ENCODE assay signal across 18 cellular contexts in the genomic region with DNA sequence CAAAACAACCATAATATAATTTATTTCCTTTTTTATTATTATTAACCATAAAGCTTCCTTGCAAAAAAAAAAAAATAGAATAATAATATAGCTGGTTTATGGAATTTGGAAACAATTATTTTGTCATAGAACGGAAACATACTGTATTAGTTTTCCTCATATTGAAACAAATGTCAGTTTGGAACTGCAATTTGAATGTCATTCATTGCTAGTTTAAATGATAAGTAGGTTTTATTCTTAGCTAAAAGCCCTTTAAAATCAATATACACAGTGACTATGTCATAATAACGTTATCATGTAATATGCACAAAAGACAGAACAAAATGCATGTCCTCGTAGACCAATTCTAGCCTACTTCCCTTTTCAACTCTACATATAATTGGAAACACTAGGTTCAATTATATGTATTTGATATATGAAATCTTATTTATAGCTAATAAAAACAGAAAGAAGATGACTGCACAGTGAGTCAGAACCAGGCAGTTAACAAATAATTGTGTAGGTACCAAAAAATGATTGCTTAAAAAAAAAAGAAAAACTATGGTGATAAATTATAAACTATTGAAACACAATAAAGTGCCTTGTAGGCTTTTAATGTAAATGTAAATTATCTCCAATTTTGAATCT.
"Had no signal": no experiment of that assay in that cellular context is flagged by ENCODE, and none has a peak within 500 bp of the region (broad histone marks: within the 10 kb centered on the region; RNA-seq: fewer than 3 reads in every experiment).

No MANE protein-coding gene starts in this region.

- H3K27me3 ChIP-seq: adrenal gland had no signal

- DNase-seq: activated CD4-positive, alpha-beta T cell treated with anti-CD3 and anti-CD28 coated beads for 48 hours; activated CD4-positive, alpha-beta T cell treated with anti-CD3 and anti-CD28 coated beads, Interleukin-2, amount 50 U/mL, for 4 hours; activated CD4-positive, CD25-positive, alpha-beta regulatory T cell treated with anti-CD3 and anti-CD28 coated beads, Interleukin-2, amount 50 U/mL, for 72 hours; activated CD8-positive, alpha-beta memory T cell treated with anti-CD3 and anti-CD28 coated beads, Interleukin-2, amount 50 U/mL, for 48 hours; activated CD8-positive, alpha-beta T cell treated with anti-CD3 and anti-CD28 coated beads, Interleukin-2, amount 10 ng/mL, durations not matched to agents 7 days and 5 days; activated naive CD4-positive, alpha-beta T cell treated with anti-CD3 and anti-CD28 coated beads, Interleukin-2, amount 50 U/mL, for 16 hours; activated naive CD8-positive, alpha-beta T cell treated with anti-CD3 and anti-CD28 coated beads, Interleukin-2, amount 10 ng/mL, durations not matched to agents 7 days and 5 days; activated T-cell treated with anti-CD3 and anti-CD28 coated beads, Interleukin-2, amount 50 U/mL, for 1 hour; adrenal gland; MM.1S; NCI-H1436 treated with DMSO at 0.1 percent for 48 hours; NCI-H187; NCI-H2081; NCI-H510A treated with DMSO at 0.1 percent for 48 hours; PC-9; SHP77 treated with DMSO at 0.1 percent for 48 hours had no signal

- H3K36me3 ChIP-seq: adrenal gland had no signal

- H3K4me1 ChIP-seq: adrenal gland had no signal

- H3K4me1 Mint-ChIP-seq: activated naive CD8-positive, alpha-beta T cell treated with anti-CD3 and anti-CD28 coated beads, Interleukin-2, amount 10 ng/mL, durations not matched to agents 7 days and 5 days had no signal

- H3K27ac Mint-ChIP-seq: activated CD8-positive, alpha-beta T cell treated with anti-CD3 and anti-CD28 coated beads, Interleukin-2, amount 10 ng/mL, durations not matched to agents 7 days and 5 days; activated naive CD8-positive, alpha-beta T cell treated with anti-CD3 and anti-CD28 coated beads, Interleukin-2, amount 10 ng/mL, durations not matched to agents 7 days and 5 days; T-helper 1 cell treated with Interleukin-12 subunit alpha and Interleukin-12 subunit beta and Interleukin-4 antibody, amounts not matched to agents 30 μg/mL and 1 μg/mL, for 36 hours; WTC11 had no signal

- H3K27ac ChIP-seq: adrenal gland, PC-9 had no signal

- H3K27me3 Mint-ChIP-seq: activated naive CD8-positive, alpha-beta T cell treated with anti-CD3 and anti-CD28 coated beads, Interleukin-2, amount 10 ng/mL, durations not matched to agents 7 days and 5 days had no signal

- ATAC-seq: activated CD8-positive, alpha-beta T cell treated with anti-CD3 and anti-CD28 coated beads, Interleukin-2, amount 10 ng/mL, durations not matched to agents 7 days and 5 days; WTC11 had no signal

- H3K9me3 ChIP-seq: adrenal gland had no signal

- H3K9me3 Mint-ChIP-seq: activated naive CD8-positive, alpha-beta T cell treated with anti-CD3 and anti-CD28 coated beads, Interleukin-2, amount 10 ng/mL, durations not matched to agents 7 days and 5 days; T-helper 1 cell treated with Interleukin-12 subunit alpha and Interleukin-12 subunit beta and Interleukin-4 antibody, amounts not matched to agents 30 μg/mL and 1 μg/mL, for 36 hours; WTC11 had no signal

- H3K4me3 ChIP-seq: adrenal gland, PC-9 had no signal

- H3K4me3 Mint-ChIP-seq: activated CD8-positive, alpha-beta T cell treated with anti-CD3 and anti-CD28 coated beads, Interleukin-2, amount 10 ng/mL, durations not matched to agents 7 days and 5 days; activated naive CD8-positive, alpha-beta T cell treated with anti-CD3 and anti-CD28 coated beads, Interleukin-2, amount 10 ng/mL, durations not matched to agents 7 days and 5 days; T-helper 1 cell treated with Interleukin-12 subunit alpha and Interleukin-12 subunit beta and Interleukin-4 antibody, amounts not matched to agents 30 μg/mL and 1 μg/mL, for 36 hours; WTC11 had no signal

- H3K36me3 Mint-ChIP-seq: activated naive CD8-positive, alpha-beta T cell treated with anti-CD3 and anti-CD28 coated beads, Interleukin-2, amount 10 ng/mL, durations not matched to agents 7 days and 5 days; WTC11 had no signal
